In the genomic region with DNA sequence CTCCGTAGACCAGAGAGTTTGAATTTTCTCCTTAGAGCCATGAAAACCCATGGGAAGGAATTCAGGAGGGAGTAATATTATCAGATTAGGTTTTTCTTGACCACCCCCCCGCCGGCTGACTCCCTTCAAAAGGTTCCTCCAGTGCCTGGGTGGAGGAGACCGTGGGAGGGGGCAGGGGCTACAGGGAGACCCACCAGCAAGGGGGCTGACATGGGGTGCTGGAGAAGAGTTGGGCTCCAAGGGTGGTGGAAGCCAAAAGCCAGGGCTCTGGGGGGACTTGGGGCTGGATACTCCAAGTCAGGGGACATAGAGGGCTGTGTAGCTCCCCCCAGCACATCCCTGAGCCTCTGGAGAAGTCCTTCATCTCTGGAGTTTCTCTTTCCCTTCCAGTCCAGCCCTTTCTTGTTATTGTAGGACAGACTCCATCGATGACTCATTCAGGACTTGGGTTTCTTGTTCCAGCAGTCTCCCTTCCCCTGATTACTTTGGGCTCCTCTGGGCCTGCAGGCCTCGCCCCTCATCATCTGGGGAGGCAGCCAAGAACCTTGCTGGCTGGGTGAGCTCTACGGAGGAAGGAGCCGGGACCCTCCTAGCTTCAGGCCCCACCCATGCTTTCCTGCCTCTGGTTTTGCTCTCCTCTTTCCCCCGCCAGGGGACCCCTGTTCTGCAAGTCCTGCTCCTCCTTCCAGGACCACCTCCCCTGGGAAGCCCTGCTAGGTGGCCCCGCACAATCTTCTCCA, we compare ENCODE assay signal across 10 cellular contexts. TPM values are rescaled to one million over a fixed set of nuclear protein-coding genes. Genes with fewer than 3 reads are reported as not detected.
DNase-seq lines count a peak whose midpoint lies in the region; ATAC-seq, FAIRE-seq and TF ChIP-seq lines count a peak whose summit lies in the region.
"Had no signal": no experiment of that assay in that cellular context is flagged by ENCODE, and none has a peak within 500 bp of the region (broad histone marks: within the 10 kb centered on the region; RNA-seq: fewer than 3 reads in every experiment).

No MANE protein-coding gene starts in this region.

- H3K36me3 ChIP-seq in IMR-90 (ENCODE audit: control insufficient read depth, insufficient read depth, low read length) (no peaks in the 10 kb centered on the region), keratinocyte (ENCODE audit: control insufficient read depth in 2 of 2, extremely low read depth in 1 of 2, insufficient read depth in 2 of 2, low read length in 2 of 2) (no peaks in the 10 kb centered on the region), Karpas-422 (ENCODE audit: insufficient read depth, low read length) (no peaks in the 10 kb centered on the region)

- H2BK15ac ChIP-seq in IMR-90 (ENCODE audit: low read depth, low read length), result peak overlapping the region; percentile 99; the same call in 2 of the 3 replicates

- TF ChIP-seq RAD21 in IMR-90 (IDR thresholded peaks at IDR 0.05; ENCODE audit: low read length), result peak; percentile 32; the same call in 1 of the 2 replicates

- H3K27me3 ChIP-seq in IMR-90 (ENCODE audit: control insufficient read depth, insufficient read depth, low read length) (no peaks in the 10 kb centered on the region), keratinocyte (ENCODE audit: control insufficient read depth, extremely low read depth, insufficient read depth, low read length) (no peaks in the 10 kb centered on the region), Karpas-422 (ENCODE audit: low read length) (no peaks in the 10 kb centered on the region)

- TF ChIP-seq CTCF in IMR-90 (conservative IDR thresholded peaks at IDR 0.05; ENCODE audit: low read depth, low read length), result no peak
- no peak for TF ChIP-seq CTCF in keratinocyte (optimal IDR thresholded peaks at IDR 0.05 in 1 of 3, IDR thresholded peaks at IDR 0.05 in 1 of 3, conservative IDR thresholded peaks at IDR 0.05 in 1 of 3; ENCODE audit: extremely low read depth in 1 of 3, insufficient read depth in 2 of 3, low read length in 3 of 3)

- peak; percentile 60 for ATAC-seq in IMR-90 (ENCODE audit: low read depth)
- no peak for ATAC-seq in GM19395 (IDR thresholded peaks at IDR 0.05; ENCODE audit: unreplicated experiment)
- ATAC-seq in GM19328 (IDR thresholded peaks at IDR 0.05; ENCODE audit: unreplicated experiment), result no peak

- in situ Hi-C loops in IMR-90 (cut with MboI; ENCODE audit: low sequenced_read_pairs), result no loop called here
- in situ Hi-C loops in T47D (cut with HindIII; ENCODE audit: low pct_unique_long_range_greater_than_20kb, low sequenced_read_pairs), result no loop called here

- H3K9me1 ChIP-seq in IMR-90 (ENCODE audit: insufficient read depth, low read length) (peaks cover 14% of the 10 kb centered on the region), keratinocyte (ENCODE audit: control insufficient read depth, extremely low read depth, insufficient read depth, low read length) (no peaks in the 10 kb centered on the region)

- peak overlapping the region; percentile 93 for H2AK9ac ChIP-seq in IMR-90 (replicated peaks; ENCODE audit: low read depth, low read length, poor library complexity)

- peak overlapping the region; percentile 76 for H3K14ac ChIP-seq in IMR-90 (replicated peaks; ENCODE audit: low read depth, low read length)

- no peaks in the 10 kb centered on the region; the same call in 1 of the 2 replicates for H4K20me1 ChIP-seq in IMR-90 (ENCODE audit: insufficient read depth, low read length)
- H4K20me1 ChIP-seq in keratinocyte (ENCODE audit: control insufficient read depth, extremely low read depth, insufficient read depth, low read length), result no peaks in the 10 kb centered on the region
- no peaks in the 10 kb centered on the region for H4K20me1 ChIP-seq in Karpas-422 (ENCODE audit: insufficient read depth, low read depth, low read length)

- peak overlapping the region; percentile 93 for H3K18ac ChIP-seq in IMR-90 (ENCODE audit: low read depth, low read length)

- peak overlapping the region; percentile 80 for H3K56ac ChIP-seq in IMR-90 (ENCODE audit: extremely low read depth, insufficient read depth, low read length)

- CTCF ChIA-PET in IMR-90 (lab: Yijun Ruan, JAX), result interaction anchor here (0.8 kb wide), 1 partner anchor 20 kb away, joined by 3 read pairs; no protein-coding TSS in a partner anchor

- H3K4me3 ChIP-seq in IMR-90 (ENCODE audit: insufficient read depth, low read depth, low read length), result no peak overlapping the region
- no peak overlapping the region for H3K4me3 ChIP-seq in keratinocyte (ENCODE audit: control insufficient read depth in 2 of 3, extremely low read depth in 1 of 3, insufficient read depth in 2 of 3, low read depth in 1 of 3, low read length in 3 of 3)
- no peak overlapping the region for H3K4me3 ChIP-seq in Karpas-422 (ENCODE audit: low read length)

- H3K9me3 ChIP-seq in IMR-90 (ENCODE audit: control insufficient read depth, insufficient read depth, low read length) (no peaks in the 10 kb centered on the region), keratinocyte (ENCODE audit: control insufficient read depth, low read depth, low read length) (no peaks in the 10 kb centered on the region), Karpas-422 (ENCODE audit: low read length) (no peaks in the 10 kb centered on the region)

- H2AK5ac ChIP-seq in IMR-90 (ENCODE audit: low read depth, low read length), result peak overlapping the region; percentile 99

- H3K9ac ChIP-seq in IMR-90 (ENCODE audit: low read depth, low read length) (no peak overlapping the region), keratinocyte (ENCODE audit: control insufficient read depth, extremely low read depth, insufficient read depth, low read length) (no peak overlapping the region), Karpas-422 (ENCODE audit: low read length) (no peak overlapping the region)

- peak overlapping the region; percentile 99 for H2BK120ac ChIP-seq in IMR-90 (ENCODE audit: low read depth, low read length)

- H4K91ac ChIP-seq in IMR-90 (ENCODE audit: insufficient read depth, low read depth, low read length), result peak overlapping the region; percentile 95

- DNase-seq in IMR-90 (peak; percentile 99), T47D (ENCODE audit: low read depth in 1 of 2, low spot score in 1 of 2) (peak; percentile 33 to 43), keratinocyte (ENCODE audit: low read depth, low spot score) (peak; percentile 15), ureter (ENCODE audit: low spot score) (peak; percentile 67), Karpas-422 (no peak)
- DNase-seq in activated CD4-positive, CD25-positive, alpha-beta regulatory T cell treated with anti-CD3 and anti-CD28 coated beads, Interleukin-2, amount 50 U/mL, for 72 hours, result no peak
- DNase-seq: activated CD4-positive, alpha-beta T cell treated with anti-CD3 and anti-CD28 coated beads, Interleukin-2, amount 50 U/mL, for 4 hours had no signal

- POLR2A ChIA-PET in IMR-90 (lab: Charles Lee; ENCODE audit: unreplicated experiment), result no interaction called here

- H3K23ac ChIP-seq in IMR-90 (ENCODE audit: low read depth, low read length), result peak overlapping the region; percentile 73; the same call in 1 of the 2 replicates

- H3K27ac ChIP-seq in IMR-90 (ENCODE audit: insufficient read depth, low read length) (peak overlapping the region; percentile 76), keratinocyte (ENCODE audit: control insufficient read depth, insufficient read depth, low read length) (no peak overlapping the region), Karpas-422 (ENCODE audit: low read length) (no peak overlapping the region)

- H2BK20ac ChIP-seq in IMR-90 (ENCODE audit: low read depth, low read length), result peak overlapping the region; percentile 99

- peak overlapping the region; percentile 65 for H4K5ac ChIP-seq in IMR-90 (ENCODE audit: low read depth, low read length)

- peak overlapping the region; percentile 55 for H3K4me2 ChIP-seq in IMR-90 (ENCODE audit: low read depth, low read length)
- H3K4me2 ChIP-seq in keratinocyte (ENCODE audit: control insufficient read depth, extremely low read depth, insufficient read depth, low read depth, low read length), result peak overlapping the region; percentile 24
- H3K4me2 ChIP-seq in Karpas-422 (ENCODE audit: low read depth, low read length, poor library complexity, severe bottlenecking), result no peak overlapping the region

- peak overlapping the region; percentile 83 for H2AFZ ChIP-seq in IMR-90 (replicated peaks; ENCODE audit: low read length, poor library complexity)
- peak overlapping the region; percentile 13 for H2AFZ ChIP-seq in keratinocyte (ENCODE audit: control insufficient read depth, low read length)
- H2AFZ ChIP-seq in Karpas-422 (ENCODE audit: low read length), result no peak overlapping the region

- BruUV-seq in IMR-90 (replicated peaks; lab: Mats Ljungman, UMichigan), result no TSS peak

- FAIRE-seq in keratinocyte (lab: Jason Lieb, UNC), result peak; percentile 67

- peak overlapping the region; percentile 45 to 97 for H4K8ac ChIP-seq in IMR-90 (ENCODE audit: low read depth in 2 of 2, low read length in 2 of 2)

- H3K4me1 ChIP-seq in IMR-90 (ENCODE audit: control insufficient read depth, insufficient read depth, low read length), result peaks cover 26% of the 10 kb centered on the region
- peaks cover 19% of the 10 kb centered on the region for H3K4me1 ChIP-seq in keratinocyte (ENCODE audit: control insufficient read depth, extremely low read depth, insufficient read depth, low read length)
- H3K4me1 ChIP-seq in Karpas-422 (ENCODE audit: low read length), result no peaks in the 10 kb centered on the region

- peak overlapping the region; percentile 97 for H2BK5ac ChIP-seq in IMR-90 (ENCODE audit: low read depth, low read length, poor library complexity, severe bottlenecking)

- H3K79me1 ChIP-seq in IMR-90 (ENCODE audit: low read depth in 1 of 2, low read length in 2 of 2), result no peaks in the 10 kb centered on the region

- no peak for TF ChIP-seq POLR2A in IMR-90 (IDR thresholded peaks at IDR 0.05; ENCODE audit: low read depth, low read length)

- intact Hi-C loops in IMR-90 (cut with micrococcal nuclease), result no loop called here

- 53% methylated on average over 3 of the region's 10 CpGs; no CpG with 5 or more reads in 1 of the 2 experiments for WGBS in IMR-90 (ENCODE audit: extremely low coverage in 2 of 2, insufficient read length in 1 of 2), 2 experiments

- no peaks in the 10 kb centered on the region for H3K9me2 ChIP-seq in Karpas-422 (replicated peaks; ENCODE audit: insufficient read depth, low read length)

- H3K79me2 ChIP-seq in keratinocyte (ENCODE audit: control insufficient read depth, insufficient read depth, low read length) (no peaks in the 10 kb centered on the region), Karpas-422 (ENCODE audit: low read length) (no peaks in the 10 kb centered on the region)

- dilution Hi-C loops in IMR-90 (cut with HindIII; ENCODE audit: low sequenced_read_pairs, unreplicated experiment) (no loop called here), keratinocyte (cut with MboI; ENCODE audit: extremely low pct_ligation_motif_present, low sequenced_read_pairs) (no loop called here)

- H3K4ac ChIP-seq in IMR-90 (ENCODE audit: low read depth, low read length), result peak overlapping the region; percentile 96

RNA-seq across cellular contexts. Expression of a gene that starts 10.5 kb away (rescaled TPM):
- total RNA-seq in IMR-90 (2012; rRNA removed) (2.2 and 2.5 TPM in 2 replicates), ureter (3.9 TPM)
- polyA plus RNA-seq in IMR-90 (2012; rRNA removed) (4.7 and 5.1 TPM in 2 replicates), keratinocyte (0.05 to 0.07 TPM in 2 of 3 replicates, not detected in the other)
- 1.7 and 2.4 TPM in 2 replicates for polyA plus RNA-seq in IMR-90 (2012; cell fraction: cytosol; rRNA removed)
- polyA plus RNA-seq in IMR-90 (2012; cell fraction: nucleus; rRNA removed; ENCODE audit: low replicate concordance), result 18.1 and 26.1 TPM in 2 replicates
- polyA plus RNA-seq in keratinocyte (2011; ENCODE audit: low read depth), result not detected
- not detected in 2 replicates for polyA plus RNA-seq in keratinocyte (2011; cell fraction: cytosol; rRNA removed)
- polyA plus RNA-seq in keratinocyte (2011; cell fraction: nucleus; rRNA removed), result not detected in 2 replicates
- 0.19 TPM in 1 of 2 replicates, not detected in the other for polyA plus RNA-seq in keratinocyte (2012; ENCODE audit: low replicate concordance)
- polyA minus RNA-seq in keratinocyte, result 0.36 TPM in 1 of 3 replicates, not detected in the others
- not detected for polyA minus RNA-seq in keratinocyte (2011; cell fraction: cytosol; rRNA and poly(A)+ RNA removed)
- not detected in 2 replicates for polyA minus RNA-seq in keratinocyte (2011; cell fraction: nucleus; rRNA and poly(A)+ RNA removed)
- total RNA-seq in Karpas-422 (2014; rRNA removed; shearing (Covaris generic); ENCODE audit: low replicate concordance), result not detected in 2 replicates

RNA-seq across cellular contexts. Expression of a gene that starts 32.9 kb away (rescaled TPM):
- total RNA-seq in IMR-90 (2012; rRNA removed), result not detected in 2 replicates
- 0.05 and 0.06 TPM in 2 replicates for polyA plus RNA-seq in IMR-90 (2012; rRNA removed)
- 0.10 TPM in 1 of 2 replicates, not detected in the other for polyA plus RNA-seq in IMR-90 (2012; cell fraction: cytosol; rRNA removed)
- polyA plus RNA-seq in IMR-90 (2012; cell fraction: nucleus; rRNA removed; ENCODE audit: low replicate concordance), result 0.03 and 0.09 TPM in 2 replicates
- polyA plus RNA-seq in keratinocyte, result not detected in 3 replicates
- not detected for polyA plus RNA-seq in keratinocyte (2011; ENCODE audit: low read depth)
- polyA plus RNA-seq in keratinocyte (2011; cell fraction: cytosol; rRNA removed), result not detected in 2 replicates
- polyA plus RNA-seq in keratinocyte (2011; cell fraction: nucleus; rRNA removed), result not detected in 2 replicates
- polyA plus RNA-seq in keratinocyte (2012; ENCODE audit: low replicate concordance), result not detected in 2 replicates
- polyA minus RNA-seq in keratinocyte, result not detected in 3 replicates
- not detected for polyA minus RNA-seq in keratinocyte (2011; cell fraction: cytosol; rRNA and poly(A)+ RNA removed)
- not detected in 2 replicates for polyA minus RNA-seq in keratinocyte (2011; cell fraction: nucleus; rRNA and poly(A)+ RNA removed)
- total RNA-seq in ureter, result not detected
- total RNA-seq in Karpas-422 (2014; rRNA removed; shearing (Covaris generic); ENCODE audit: low replicate concordance), result not detected in 2 replicates
- total RNA-seq: progenitor cell of endocrine pancreas had no signal

Comparison
In these comparisons a context has a peak if more than half of its experiments do, and no peak if none do; other contexts are left out.
1. DNase-seq: peak in IMR-90 (single experiment), T47D (2 of 2), keratinocyte (single experiment) and ureter (single experiment); none in activated CD4-positive, CD25-positive, alpha-beta regulatory T cell treated with anti-CD3 and anti-CD28 coated beads, Interleukin-2, amount 50 U/mL, for 72 hours (single experiment) and Karpas-422 (single experiment).